ENCODE assay signal across 33 cellular contexts in genomic region chr11:101369835-101370234, GRCh38.
"Had no signal": no experiment of that assay in that cellular context is flagged by ENCODE, and none has a peak within 500 bp of the region (broad histone marks: within the 10 kb centered on the region; RNA-seq: fewer than 3 reads in every experiment).

No MANE protein-coding gene starts in this region.

- H3K27me3 ChIP-seq: MG63 had no signal

- H3K36me3 ChIP-seq: MG63 had no signal

- H3K9me3 ChIP-seq: MG63 had no signal

- H3K4me2 ChIP-seq: KMS-11 had no signal

- H3K27ac ChIP-seq: KMS-11 had no signal

- H3K4me3 ChIP-seq: MG63 had no signal

- DNase-seq: Karpas-422, Kasumi-1, KG1, MG63, MM.1S, MV-4-11, NCI-H1048, NCI-H1092, NCI-H1092 treated with DMSO at 0.1 percent for 48 hours, NCI-H1105, NCI-H1105 treated with DMSO at 0.1 percent for 48 hours, NCI-H1417, NCI-H1417 treated with DMSO at 0.1 percent for 48 hours, NCI-H1436, NCI-H1436 treated with DMSO at 0.1 percent for 48 hours, NCI-H146, NCI-H1694, NCI-H1694 treated with DMSO at 0.1 percent for 48 hours, NCI-H187, NCI-H187 treated with DMSO at 0.1 percent for 48 hours, NCI-H1930, NCI-H2029, NCI-H2029 treated with DMSO at 0.1 percent for 48 hours, NCI-H2081, NCI-H2081 treated with DMSO at 0.1 percent for 48 hours, NCI-H2107, NCI-H2171, NCI-H2227 treated with DMSO at 0.1 percent for 48 hours, NCI-H226, NCI-H345, NCI-H446, NCI-H446 treated with DMSO at 0.1 percent for 48 hours had no signal
